Comparison of ENCODE assay signal across 11 cellular contexts in genomic region chr12:50925920-50926319, GRCh38. TPM values are rescaled to one million over a fixed set of nuclear protein-coding genes. Genes with fewer than 3 reads are reported as not detected.
DNase-seq lines count a peak whose midpoint lies in the region; ATAC-seq, FAIRE-seq and TF ChIP-seq lines count a peak whose summit lies in the region.
"Had no signal": no experiment of that assay in that cellular context is flagged by ENCODE, and none has a peak within 500 bp of the region (broad histone marks: within the 10 kb centered on the region; RNA-seq: fewer than 3 reads in every experiment).

No MANE protein-coding gene starts in this region.

- no peak for TF ChIP-seq CTCF in HEK293 (tag by site-specific recombination; IDR thresholded peaks at IDR 0.05)
- no peak for TF ChIP-seq CTCF in adrenal gland (IDR thresholded peaks at IDR 0.05)
- no peak for TF ChIP-seq CTCF in kidney (IDR thresholded peaks at IDR 0.05; ENCODE audit: borderline replicate concordance, extremely low read depth, insufficient read depth)

- intact Hi-C loops in adrenal gland (cut with DNase I) = loop anchor here in 1 of 2 donors (5.0 kb wide), 1 partner anchor 56 kb away; no protein-coding TSS in a partner anchor
- intact Hi-C loops in kidney (cut with DNase I) = no loop called here
- intact Hi-C loops in activated T-helper 2 cell treated with anti-CD3 and anti-CD28 coated beads, Interferon-gamma antibody, Interleukin-2, Interleukin-4, amounts not matched to agents 10 μg/mL and 5 μg/mL and 100 μg/mL, durations not matched to agents 14 hours and 24 hours and 36 hours (cut with micrococcal nuclease) = no loop called here

- 4 to 15% (median 11%) methylated on average over 1 of the region's 1 CpG for WGBS in adrenal gland, 4 donors

- H3K4me1 ChIP-seq in HEK293 (ENCODE audit: control insufficient read depth, insufficient read depth, low read length) (peaks cover 4% of the 10 kb centered on the region), adrenal gland (replicated peaks in 1 of 2) (peaks cover 37 to 56% of the 10 kb centered on the region in 2 donors), kidney (ENCODE audit: control insufficient read depth in 1 of 2, insufficient read depth in 1 of 2, low read depth in 1 of 2, low read length in 2 of 2) (peaks cover 12 to 15% of the 10 kb centered on the region in 2 donors)

- no peak overlapping the region; the same call in 1 of the 2 replicates for H3K27ac ChIP-seq in HEK293 (ENCODE audit: extremely low read depth, low read depth, low read length)
- H3K27ac ChIP-seq in adrenal gland = peak overlapping the region in 4 of 5 donors; percentile 2 to 94 (median 66)
- H3K27ac ChIP-seq in kidney (ENCODE audit: low read depth in 2 of 2, low read length in 2 of 2) = peak overlapping the region; percentile 51 to 53

- peak overlapping the region; percentile 38 to 72 for H3K9ac ChIP-seq in kidney (ENCODE audit: low read length in 2 of 2)

- H3K27me3 ChIP-seq in adrenal gland = no peaks in the 10 kb centered on the region

- peaks cover 56% of the 10 kb centered on the region for H3K4me1 Mint-ChIP-seq in stimulated activated naive CD8-positive, alpha-beta T cell treated with anti-CD3 and anti-CD28 coated beads, Interleukin-15, amount 100 ng/mL, for 72 hours
- H3K4me1 Mint-ChIP-seq in activated T-helper 2 cell treated with anti-CD3 and anti-CD28 coated beads, Interferon-gamma antibody, Interleukin-2, Interleukin-4, amounts not matched to agents 10 μg/mL and 5 μg/mL and 100 μg/mL, durations not matched to agents 14 hours and 24 hours and 36 hours (ENCODE audit: low read depth) = peaks cover 23% of the 10 kb centered on the region

- H3K9me3 Mint-ChIP-seq in stimulated activated naive CD8-positive, alpha-beta T cell treated with anti-CD3 and anti-CD28 coated beads, Interleukin-15, amount 100 ng/mL, for 72 hours = no peaks in the 10 kb centered on the region
- H3K9me3 Mint-ChIP-seq in activated T-helper 2 cell treated with anti-CD3 and anti-CD28 coated beads, Interferon-gamma antibody, Interleukin-2, Interleukin-4, amounts not matched to agents 10 μg/mL and 5 μg/mL and 100 μg/mL, durations not matched to agents 14 hours and 24 hours and 36 hours = no peaks in the 10 kb centered on the region

- H3K9me3 ChIP-seq in HEK293 (ENCODE audit: control insufficient read depth, insufficient read depth, low read depth, low read length) = no peaks in the 10 kb centered on the region
- no peaks in the 10 kb centered on the region for H3K9me3 ChIP-seq in adrenal gland (replicated peaks in 1 of 3)
- no peaks in the 10 kb centered on the region for H3K9me3 ChIP-seq in kidney (ENCODE audit: control insufficient read depth in 1 of 2, low read length in 2 of 2)

- H3K4me3 Mint-ChIP-seq in stimulated activated naive CD8-positive, alpha-beta T cell treated with anti-CD3 and anti-CD28 coated beads, Interleukin-15, amount 100 ng/mL, for 72 hours = peak overlapping the region; percentile 46 to 88
- no peak overlapping the region for H3K4me3 Mint-ChIP-seq in activated T-helper 2 cell treated with anti-CD3 and anti-CD28 coated beads, Interferon-gamma antibody, Interleukin-2, Interleukin-4, amounts not matched to agents 10 μg/mL and 5 μg/mL and 100 μg/mL, durations not matched to agents 14 hours and 24 hours and 36 hours (ENCODE audit: low read depth)

- H3K36me3 Mint-ChIP-seq in activated T-helper 2 cell treated with anti-CD3 and anti-CD28 coated beads, Interferon-gamma antibody, Interleukin-2, Interleukin-4, amounts not matched to agents 10 μg/mL and 5 μg/mL and 100 μg/mL, durations not matched to agents 14 hours and 24 hours and 36 hours (ENCODE audit: low read depth) = no peaks in the 10 kb centered on the region

- POLR2A ChIA-PET in HEK293 (lab: Yijun Ruan, JAX) = interaction anchor here (1.6 kb wide), 1 partner anchor 100 kb away, joined by 5 read pairs; the partner anchor contains the start of gene SLC11A2

- ATAC-seq in stimulated activated naive CD8-positive, alpha-beta T cell treated with anti-CD3 and anti-CD28 coated beads, Interleukin-15, amount 100 ng/mL, for 72 hours = no peak
- ATAC-seq in GM18498 (IDR thresholded peaks at IDR 0.05; ENCODE audit: unreplicated experiment) (no peak), HG03469 (IDR thresholded peaks at IDR 0.05; ENCODE audit: unreplicated experiment) (no peak)

- no peak overlapping the region for H3K27ac Mint-ChIP-seq in stimulated activated naive CD8-positive, alpha-beta T cell treated with anti-CD3 and anti-CD28 coated beads, Interleukin-15, amount 100 ng/mL, for 72 hours
- no peak overlapping the region for H3K27ac Mint-ChIP-seq in activated T-helper 2 cell treated with anti-CD3 and anti-CD28 coated beads, Interferon-gamma antibody, Interleukin-2, Interleukin-4, amounts not matched to agents 10 μg/mL and 5 μg/mL and 100 μg/mL, durations not matched to agents 14 hours and 24 hours and 36 hours

- no peaks in the 10 kb centered on the region for H3K27me3 Mint-ChIP-seq in stimulated activated naive CD8-positive, alpha-beta T cell treated with anti-CD3 and anti-CD28 coated beads, Interleukin-15, amount 100 ng/mL, for 72 hours
- no peaks in the 10 kb centered on the region for H3K27me3 Mint-ChIP-seq in activated T-helper 2 cell treated with anti-CD3 and anti-CD28 coated beads, Interferon-gamma antibody, Interleukin-2, Interleukin-4, amounts not matched to agents 10 μg/mL and 5 μg/mL and 100 μg/mL, durations not matched to agents 14 hours and 24 hours and 36 hours (ENCODE audit: low read depth)

- TF ChIP-seq POLR2A in adrenal gland (IDR thresholded peaks at IDR 0.05) = no peak

- FAIRE-seq in kidney (lab: Jason Lieb, UNC) = no peak
- FAIRE-seq: colon had no signal

- CTCF ChIA-PET in HEK293 (lab: Yijun Ruan, JAX) = no interaction called here

- peak overlapping the region; percentile 30 for H3K4me3 ChIP-seq in HEK293 (ENCODE audit: low read depth, low read length)
- H3K4me3 ChIP-seq in adrenal gland = peak overlapping the region in 2 of 4 donors; percentile 70 to 91
- peak overlapping the region; percentile 92 to 93 for H3K4me3 ChIP-seq in kidney (ENCODE audit: low read length in 2 of 2)

- H3K36me3 ChIP-seq in HEK293 (ENCODE audit: control insufficient read depth in 2 of 2, insufficient read depth in 1 of 2, low read length in 2 of 2) (peaks cover 4 to 9% of the 10 kb centered on the region in 2 experiments; a peak in 2 of 3 replicates), adrenal gland (replicated peaks in 1 of 2) (peaks cover 0 to 14% of the 10 kb centered on the region in 2 donors), kidney (ENCODE audit: control insufficient read depth in 1 of 2, insufficient read depth in 2 of 2, low read length in 2 of 2) (peaks cover 3 to 4% of the 10 kb centered on the region in 2 donors)

- DNase-seq in adrenal gland (peak in 1 of 7 donors; percentile 21), kidney (no peak), NCI-H1930 (lab: John Stamatoyannopoulos, UW) (no peak)
- no peak for DNase-seq in stimulated activated naive CD8-positive, alpha-beta T cell treated with anti-CD3 and anti-CD28 coated beads, Interleukin-15, amount 100 ng/mL, for 72 hours
- DNase-seq in activated T-helper 2 cell treated with anti-CD3 and anti-CD28 coated beads, Interferon-gamma antibody, Interleukin-2, Interleukin-4, amounts not matched to agents 10 μg/mL and 5 μg/mL and 100 μg/mL, durations not matched to agents 14 hours and 24 hours and 36 hours (ENCODE audit: low spot score) = no peak
- DNase-seq: NCI-H1105 had no signal

TF ChIP-seq in HEK293, 187 proteins besides CTCF, POLR2A, EP300 and RAD21 (continues in another document):
- TF ChIP-seq SP7 (tag by site-specific recombination; IDR thresholded peaks at IDR 0.05) (no peak), ZNF366 (tag by site-specific recombination; conservative IDR thresholded peaks at IDR 0.05) (0 out of 2 replicates have a peak, but pooled peaks have one; percentile 20), ZNF398 (tag by site-specific recombination; IDR thresholded peaks at IDR 0.05) (no peak), ZNF645 (tag by site-specific recombination; IDR thresholded peaks at IDR 0.05) (no peak), ZBTB21 (tag by site-specific recombination; IDR thresholded peaks at IDR 0.05) (no peak), ELK4 (IDR thresholded peaks at IDR 0.05; ENCODE audit: borderline replicate concordance, low read depth, low read length) (no peak)

RNA-seq across cellular contexts. Expression of gene HIGD1C, which starts 26.4 kb away (rescaled TPM):
- not detected for total RNA-seq in adrenal gland
- not detected for polyA plus RNA-seq in adrenal gland
- not detected for total RNA-seq in kidney
- not detected for polyA plus RNA-seq in kidney (ENCODE audit: insufficient read depth, low read depth, low replicate concordance)
- not detected in 2 replicates for total RNA-seq in activated T-helper 2 cell treated with anti-CD3 and anti-CD28 coated beads, Interferon-gamma antibody, Interleukin-2, Interleukin-4, amounts not matched to agents 10 μg/mL and 5 μg/mL and 100 μg/mL, durations not matched to agents 14 hours and 24 hours and 36 hours
- total RNA-seq: renal cortical epithelial cell had no signal
